In genomic region chr15:60237411-60237810, GRCh38 we compare ENCODE assay signal across 14 cellular contexts.
DNase-seq lines count a peak whose midpoint lies in the region; ATAC-seq and TF ChIP-seq lines count a peak whose summit lies in the region.
"Had no signal": no experiment of that assay in that cellular context is flagged by ENCODE, and none has a peak within 500 bp of the region (broad histone marks: within the 10 kb centered on the region; RNA-seq: fewer than 3 reads in every experiment).

No MANE protein-coding gene starts in this region.

- TF ChIP-seq CTCF in endodermal cell (conservative IDR thresholded peaks at IDR 0.05), result no peak
- TF ChIP-seq CTCF in neural progenitor cell (IDR thresholded peaks at IDR 0.05), result no peak

- H3K27me3 Mint-ChIP-seq in endodermal cell (ENCODE audit: insufficient read depth), result peaks cover 10% of the 10 kb centered on the region
- H3K27me3 Mint-ChIP-seq in neural progenitor cell (ENCODE audit: insufficient read depth, low read depth), result peaks cover 2% of the 10 kb centered on the region
- H3K27me3 Mint-ChIP-seq in activated T-cell treated with anti-CD3 and anti-CD28 coated beads, Interleukin-2, amount 50 U/mL, for 4 hours (ENCODE audit: low read depth), result peaks cover 33% of the 10 kb centered on the region

- H3K27ac ChIP-seq in endodermal cell (ENCODE audit: low read depth, low read length) (peak overlapping the region; percentile 72), neural progenitor cell (no peak overlapping the region)
- H3K27ac ChIP-seq: BLaER1 treated with 17β-estradiol and CSF1 and Interleukin-3, amounts not matched to agents 10 nM and 100 nM; Peyer's patch had no signal

- H3K4me1 ChIP-seq in endodermal cell (ENCODE audit: control insufficient read depth, insufficient read depth, low read length) (peaks cover 8% of the 10 kb centered on the region), neural progenitor cell (peaks cover 14% of the 10 kb centered on the region)
- H3K4me1 ChIP-seq: Peyer's patch had no signal

- H3K9ac ChIP-seq in endodermal cell (ENCODE audit: extremely low read depth, low read length, poor library complexity, severe bottlenecking) (no peak overlapping the region), neural progenitor cell (no peak overlapping the region)
- H3K9ac ChIP-seq: BLaER1 treated with 17β-estradiol and CSF1 and Interleukin-3, amounts not matched to agents 10 nM and 100 nM had no signal

- H3K9me3 ChIP-seq in endodermal cell (ENCODE audit: control insufficient read depth, low read length), result no peaks in the 10 kb centered on the region
- H3K9me3 ChIP-seq in neural progenitor cell (ENCODE audit: low read depth), result no peaks in the 10 kb centered on the region
- H3K9me3 ChIP-seq: Peyer's patch had no signal

- H3K4me3 ChIP-seq in endodermal cell (ENCODE audit: low read length) (no peak overlapping the region), neural progenitor cell (no peak overlapping the region)
- H3K4me3 ChIP-seq: BLaER1 treated with 17β-estradiol and CSF1 and Interleukin-3, amounts not matched to agents 10 nM and 100 nM; Peyer's patch had no signal

- no peaks in the 10 kb centered on the region for H3K36me3 ChIP-seq in endodermal cell (ENCODE audit: control insufficient read depth, insufficient read depth, low read length)
- no peaks in the 10 kb centered on the region for H3K36me3 ChIP-seq in neural progenitor cell
- H3K36me3 ChIP-seq: BLaER1 treated with 17β-estradiol and CSF1 and Interleukin-3, amounts not matched to agents 10 nM and 100 nM; Peyer's patch had no signal

- H3K4me3 Mint-ChIP-seq in endodermal cell, result no peak overlapping the region
- no peak overlapping the region for H3K4me3 Mint-ChIP-seq in neural progenitor cell
- no peak overlapping the region for H3K4me3 Mint-ChIP-seq in activated T-cell treated with anti-CD3 and anti-CD28 coated beads, Interleukin-2, amount 50 U/mL, for 4 hours

- peak overlapping the region; percentile 45 for H2AFZ ChIP-seq in neural progenitor cell (replicated peaks)

- H3K27ac Mint-ChIP-seq in endodermal cell, result no peak overlapping the region
- no peak overlapping the region for H3K27ac Mint-ChIP-seq in neural progenitor cell

- H3F3A ChIP-seq in neural progenitor cell (ENCODE audit: low read depth), result no peaks in the 10 kb centered on the region

- H3K9me3 Mint-ChIP-seq in endodermal cell, result peaks cover 6% of the 10 kb centered on the region
- H3K9me3 Mint-ChIP-seq in neural progenitor cell, result peaks cover 16% of the 10 kb centered on the region
- no peaks in the 10 kb centered on the region for H3K9me3 Mint-ChIP-seq in activated T-cell treated with anti-CD3 and anti-CD28 coated beads, Interleukin-2, amount 50 U/mL, for 4 hours

- H3K36me3 Mint-ChIP-seq in endodermal cell (ENCODE audit: low read depth), result no peaks in the 10 kb centered on the region
- H3K36me3 Mint-ChIP-seq in neural progenitor cell, result no peaks in the 10 kb centered on the region
- no peaks in the 10 kb centered on the region for H3K36me3 Mint-ChIP-seq in activated T-cell treated with anti-CD3 and anti-CD28 coated beads, Interleukin-2, amount 50 U/mL, for 4 hours (ENCODE audit: insufficient read depth)

- H3K4me2 ChIP-seq in neural progenitor cell, result no peak overlapping the region

- DNase-seq in ELR (ENCODE audit: low read depth) (peak; percentile 10), NCI-H2227 (lab: John Stamatoyannopoulos, UW; ENCODE audit: unreplicated experiment) (peak; percentile 56), endodermal cell (no peak), neural progenitor cell (ENCODE audit: low spot score) (no peak), GF-D8 (lab: John Stamatoyannopoulos, UW) (no peak), KG1 (lab: John Stamatoyannopoulos, UW) (no peak)
- no peak for DNase-seq in activated T-cell treated with anti-CD3 and anti-CD28 coated beads, Interleukin-2, amount 50 U/mL, for 4 hours
- DNase-seq: DMS153, GDM1, NCI-H1694, NCI-H446 treated with DMSO at 0.1 percent for 48 hours, Peyer's patch, SHP77 treated with DMSO at 0.1 percent for 48 hours had no signal

- no peaks in the 10 kb centered on the region for H3K79me2 ChIP-seq in neural progenitor cell (ENCODE audit: low read depth)

- no peaks in the 10 kb centered on the region for H4K20me1 ChIP-seq in neural progenitor cell (ENCODE audit: low read depth)
- H4K20me1 ChIP-seq: BLaER1 treated with 17β-estradiol and CSF1 and Interleukin-3, amounts not matched to agents 10 nM and 100 nM had no signal

- no peak for ATAC-seq in activated T-cell treated with anti-CD3 and anti-CD28 coated beads, Interleukin-2, amount 50 U/mL, for 4 hours

- 78 to 80% methylated on average over 7 to 8 of the region's 8 CpGs for WGBS in endodermal cell (ENCODE audit: insufficient coverage in 1 of 2, insufficient read length in 1 of 2), 2 experiments

- H3K27me3 ChIP-seq in endodermal cell (ENCODE audit: control insufficient read depth, insufficient read depth, low read length, poor library complexity, severe bottlenecking) (no peaks in the 10 kb centered on the region), neural progenitor cell (no peaks in the 10 kb centered on the region)
- H3K27me3 ChIP-seq: BLaER1 treated with 17β-estradiol and CSF1 and Interleukin-3, amounts not matched to agents 10 nM and 100 nM; Peyer's patch had no signal

- H3K4me1 Mint-ChIP-seq in endodermal cell (peaks cover 27% of the 10 kb centered on the region), neural progenitor cell (peaks cover 13% of the 10 kb centered on the region)
- peaks cover 6% of the 10 kb centered on the region for H3K4me1 Mint-ChIP-seq in activated T-cell treated with anti-CD3 and anti-CD28 coated beads, Interleukin-2, amount 50 U/mL, for 4 hours (ENCODE audit: low read depth)

Comparison
In these comparisons a context has a peak if more than half of its experiments do, and no peak if none do; other contexts are left out.
1. DNase-seq: peak in ELR (single experiment) and NCI-H2227 (single experiment); none in endodermal cell (single experiment), neural progenitor cell (single experiment), GF-D8 (single experiment), KG1 (single experiment) and activated T-cell treated with anti-CD3 and anti-CD28 coated beads, Interleukin-2, amount 50 U/mL, for 4 hours (single experiment).